ENCODE assay signal across 8 cellular contexts in the genomic region with DNA sequence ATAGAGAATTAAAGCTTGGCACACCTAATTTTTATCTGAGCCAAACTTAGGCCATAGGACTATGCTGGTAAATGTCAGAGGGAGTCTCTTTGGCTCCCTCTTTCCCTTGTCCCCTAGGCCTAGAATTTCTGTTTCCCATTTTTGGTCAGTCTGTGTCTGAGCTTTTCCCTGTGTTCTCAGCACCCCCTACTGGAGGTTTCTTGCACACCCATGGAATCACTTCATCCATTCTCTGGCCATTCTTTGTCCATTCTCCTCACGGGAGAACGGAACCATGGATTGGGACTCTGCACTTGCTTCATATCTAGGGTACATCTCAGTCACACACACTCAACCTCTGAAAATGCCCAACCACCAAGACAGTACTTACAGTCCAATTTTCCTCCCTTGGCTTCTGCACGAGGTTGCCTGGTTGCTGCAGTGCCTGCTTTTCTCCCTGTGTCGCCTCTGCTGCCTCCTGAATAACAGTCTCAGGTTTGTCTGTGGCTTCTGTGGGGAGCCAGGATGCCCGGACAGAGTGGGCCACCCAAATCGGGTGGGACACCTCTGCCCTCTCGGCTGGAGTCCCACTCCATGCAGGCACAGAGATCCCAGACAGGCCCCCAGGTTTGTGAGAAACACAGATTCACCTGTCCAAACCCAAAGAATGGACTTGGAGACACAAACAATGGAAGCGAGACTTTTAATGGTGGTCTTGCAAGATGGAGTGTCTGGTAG. TPM values are rescaled to one million over a fixed set of nuclear protein-coding genes. Genes with fewer than 3 reads are reported as not detected.
DNase-seq lines count a peak whose midpoint lies in the region; ATAC-seq and TF ChIP-seq lines count a peak whose summit lies in the region.

No MANE protein-coding gene starts in this region.

- no peak overlapping the region for H3K27ac ChIP-seq in OCI-LY3 (ENCODE audit: low read length)

- no peaks in the 10 kb centered on the region for H4K20me1 ChIP-seq in OCI-LY3 (ENCODE audit: insufficient read depth, low read length)

- H3K4me2 ChIP-seq in OCI-LY3 (ENCODE audit: low read length): no peak overlapping the region

- no peak for ATAC-seq in HG03159 (IDR thresholded peaks at IDR 0.05; ENCODE audit: unreplicated experiment)

- peaks cover 2% of the 10 kb centered on the region for H3K36me3 ChIP-seq in OCI-LY3 (replicated peaks; ENCODE audit: low read depth, low read length)

- H3K4me3 ChIP-seq in GM12865 (ENCODE audit: low read depth, low read length) (no peak overlapping the region), OCI-LY3 (ENCODE audit: low read length) (no peak overlapping the region)

- H3K27me3 Mint-ChIP-seq in type B pancreatic cell: peaks cover 4% of the 10 kb centered on the region

- H3K27me3 ChIP-seq in OCI-LY3 (ENCODE audit: low read depth, low read length): no peaks in the 10 kb centered on the region

- H3K9ac ChIP-seq in OCI-LY3 (ENCODE audit: low read length): no peak overlapping the region

- H3K9me3 Mint-ChIP-seq in type B pancreatic cell: peaks cover 6% of the 10 kb centered on the region

- H3K4me1 Mint-ChIP-seq in type B pancreatic cell (ENCODE audit: unreplicated experiment): peaks cover 10% of the 10 kb centered on the region

- H3K9me3 ChIP-seq in OCI-LY3 (ENCODE audit: insufficient read depth, low read length): no peaks in the 10 kb centered on the region

- H3K27ac Mint-ChIP-seq in type B pancreatic cell: no peak overlapping the region

- TF ChIP-seq CTCF in GM12865 (IDR thresholded peaks at IDR 0.05; ENCODE audit: insufficient read depth, low read depth, low read length, missing control alignments) (peak; percentile 39), OCI-LY3 (IDR thresholded peaks at IDR 0.05; ENCODE audit: low read depth, low read length) (peak; percentile 48), type B pancreatic cell (conservative IDR thresholded peaks at IDR 0.05) (peak; percentile 62)

- H3K36me3 Mint-ChIP-seq in type B pancreatic cell: peaks cover 25% of the 10 kb centered on the region

- no peak overlapping the region for H3K4me3 Mint-ChIP-seq in type B pancreatic cell

- DNase-seq in AG08396 (ENCODE audit: low spot score) (peak; percentile 45), GM12865 (ENCODE audit: low read depth) (peak; percentile 17), dermis blood vessel endothelial cell (peak; percentile 72), lung microvascular endothelial cell (ENCODE audit: low read depth in 2 of 2) (peak; percentile 60 to 63), type B pancreatic cell (ENCODE audit: extremely low spot score, unreplicated experiment) (no peak), NCI-H187 treated with DMSO at 0.1 percent for 48 hours (lab: John Stamatoyannopoulos, UW) (no peak)

- no peaks in the 10 kb centered on the region for H3K4me1 ChIP-seq in OCI-LY3 (ENCODE audit: low read length)

- H3K79me2 ChIP-seq in OCI-LY3 (ENCODE audit: low read length): no peaks in the 10 kb centered on the region

- no peak overlapping the region for H2AFZ ChIP-seq in OCI-LY3 (ENCODE audit: low read depth, low read length)

RNA-seq across cellular contexts. Expression of a gene that starts 35.1 kb away (rescaled TPM):
- 0.34 and 0.65 TPM in 2 replicates for total RNA-seq in dermis blood vessel endothelial cell
- 0.20 and 0.44 TPM in 2 replicates for total RNA-seq in lung microvascular endothelial cell
- total RNA-seq in type B pancreatic cell (ENCODE audit: low replicate concordance): 1.0 and 3.2 TPM in 2 replicates

Comparison
In these comparisons a context has a peak if more than half of its experiments do, and no peak if none do; other contexts are left out.
1. DNase-seq: peak in AG08396 (single experiment), GM12865 (single experiment), dermis blood vessel endothelial cell (single experiment) and lung microvascular endothelial cell (2 of 2); none in type B pancreatic cell (single experiment) and NCI-H187 treated with DMSO at 0.1 percent for 48 hours (single experiment).
2. Peak in every context shown above with its lines, with median percentiles within 50 percentile points of each other: CTCF ChIP-seq.